Comparison of ENCODE assay signal across 2 cellular contexts in genomic region chr14:76500011-76500410, GRCh38.
TF ChIP-seq lines count a peak whose summit lies in the region.

No MANE protein-coding gene starts in this region.

TF ChIP-seq in HEK293, 187 proteins besides CTCF, POLR2A, EP300 and RAD21 (continued from another document):
- no peak for TF ChIP-seq MZF1 (tag by site-specific recombination; IDR thresholded peaks at IDR 0.05; ENCODE audit: borderline replicate concordance)
- TF ChIP-seq GLIS2 (tag by site-specific recombination; IDR thresholded peaks at IDR 0.05), result no peak
- TF ChIP-seq ZNF621 (tag by site-specific recombination; IDR thresholded peaks at IDR 0.05), result no peak
- no peak for TF ChIP-seq ZNF777 (tag by site-specific recombination; IDR thresholded peaks at IDR 0.05; ENCODE audit: borderline replicate concordance)
- TF ChIP-seq SETDB1 (IDR thresholded peaks at IDR 0.05; ENCODE audit: insufficient read length, low read length), result no peak
- no peak for TF ChIP-seq GLI4 (tag by site-specific recombination; IDR thresholded peaks at IDR 0.05)
- no peak for TF ChIP-seq ZFP3 (tag by site-specific recombination; IDR thresholded peaks at IDR 0.05; ENCODE audit: low read depth)
- TF ChIP-seq ZSCAN5A (tag by site-specific recombination; IDR thresholded peaks at IDR 0.05), result no peak
- TF ChIP-seq ZNF513 (tag by site-specific recombination; IDR thresholded peaks at IDR 0.05), result no peak
- peak; percentile 66 for TF ChIP-seq GLIS1 (tag by site-specific recombination; IDR thresholded peaks at IDR 0.05)
- no peak for TF ChIP-seq ZSCAN23 (tag by site-specific recombination; IDR thresholded peaks at IDR 0.05)
- TF ChIP-seq KLF1 (tag by site-specific recombination; IDR thresholded peaks at IDR 0.05), result no peak
- no peak for TF ChIP-seq PRDM10 (tag by site-specific recombination; IDR thresholded peaks at IDR 0.05)
- TF ChIP-seq REPIN1 (tag by site-specific recombination; IDR thresholded peaks at IDR 0.05; ENCODE audit: low read depth), result no peak
- no peak for TF ChIP-seq ZNF792 (tag by site-specific recombination; IDR thresholded peaks at IDR 0.05)
- no peak for TF ChIP-seq GLI2 (tag by site-specific recombination; IDR thresholded peaks at IDR 0.05; ENCODE audit: borderline replicate concordance, low read depth)
- TF ChIP-seq ZNF510 (tag by site-specific recombination; IDR thresholded peaks at IDR 0.05; ENCODE audit: insufficient replicate concordance), result no peak
- TF ChIP-seq ZBTB10 (tag by site-specific recombination; IDR thresholded peaks at IDR 0.05), result no peak
- no peak for TF ChIP-seq ZNF155 (tag by site-specific recombination; IDR thresholded peaks at IDR 0.05)

TF ChIP-seq in SK-N-SH treated with all-trans-retinoic acid at 6 μM for 48 hours, 23 proteins besides CTCF, POLR2A, EP300 and RAD21 (continued from another document):
- TF ChIP-seq TSHZ2 (CRISPR knock-in tag; IDR thresholded peaks at IDR 0.05), result no peak
